Comparison of ENCODE assay signal across 7 cellular contexts in the genomic region with DNA sequence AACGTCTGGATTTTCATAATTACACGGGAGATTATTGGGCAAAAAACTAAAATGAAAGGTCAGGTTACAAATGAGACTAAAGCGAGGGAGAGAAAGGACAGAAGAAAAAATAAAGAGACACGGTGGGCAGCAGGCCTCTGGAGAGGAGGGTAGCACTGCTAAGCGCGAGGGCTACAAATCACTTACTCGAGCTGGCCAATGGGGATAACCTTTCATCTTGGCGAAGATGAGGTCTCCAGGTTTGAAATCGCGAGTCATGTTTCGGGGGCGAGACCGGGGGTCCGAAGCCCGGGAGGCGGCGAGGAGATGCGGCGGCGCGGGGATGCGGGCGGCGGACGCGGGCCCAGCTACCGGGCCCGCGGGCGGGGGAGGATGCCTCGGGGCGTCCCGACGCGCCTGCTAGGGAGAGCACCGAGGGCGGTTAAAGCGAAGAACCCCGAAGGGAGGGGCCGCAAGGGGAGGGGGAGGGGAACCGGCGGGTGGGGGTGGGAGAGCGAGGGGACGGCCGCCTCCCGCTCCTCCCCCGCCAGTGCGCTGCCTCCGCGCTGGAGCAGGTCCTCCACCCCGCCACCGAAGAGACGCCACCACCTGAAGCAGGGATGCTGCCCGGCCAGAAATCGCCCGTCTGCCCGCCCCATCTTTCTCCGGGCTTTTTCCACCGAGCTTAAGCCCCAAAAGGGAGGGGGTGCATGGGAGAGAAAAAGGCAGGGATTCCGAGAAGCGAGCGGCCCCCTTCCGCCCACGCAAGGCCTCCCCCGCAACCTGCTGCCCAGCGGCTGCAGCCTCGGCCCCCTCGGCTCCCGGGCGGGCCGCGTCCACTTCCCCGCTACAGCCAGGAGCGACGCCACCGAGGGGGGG. TPM values are rescaled to one million over a fixed set of nuclear protein-coding genes. Genes with fewer than 3 reads are reported as not detected.
A peak's percentile ranks its signal among the peaks of the same experiment; 100 is the strongest.
DNase-seq lines count a peak whose midpoint lies in the region; ATAC-seq, FAIRE-seq and TF ChIP-seq lines count a peak whose summit lies in the region.

No MANE protein-coding gene starts in this region.

- peak; percentile 58 for FAIRE-seq in endothelial cell of umbilical vein (lab: Jason Lieb, UNC)

- BruUV-seq in endothelial cell of umbilical vein (replicated peaks; lab: Mats Ljungman, UMichigan) = no TSS peak

- TF ChIP-seq POLR2A in GM18505 (IDR thresholded peaks at IDR 0.05; ENCODE audit: borderline replicate concordance, extremely low read depth, insufficient read depth, insufficient read length) = no peak
- no peak for TF ChIP-seq POLR2A in endothelial cell of umbilical vein (IDR thresholded peaks at IDR 0.05; ENCODE audit: low read depth, low read length)

- H2AFZ ChIP-seq in endothelial cell of umbilical vein (ENCODE audit: low read depth, low read length) = peak overlapping the region; percentile 98

- DNase-seq in NCI-H226 = peak; percentile 11
- DNase-seq in activated CD8-positive, alpha-beta memory T cell treated with anti-CD3 and anti-CD28 coated beads, Interleukin-2, amount 50 U/mL, for 4 hours = peak; percentile 66
- DNase-seq in endothelial cell of umbilical vein (ENCODE audit: low read depth, low spot score) = peak; percentile 36
- peak; percentile 21 for DNase-seq in myocyte (ENCODE audit: low read depth)
- DNase-seq in stimulated activated CD8-positive, alpha-beta memory T cell treated with anti-CD3 and anti-CD28 coated beads, Interleukin-7, amount 100 ng/mL, for 4 hours (ENCODE audit: low read depth in 2 of 2) = peak; percentile 42 to 61

- intact Hi-C loops in endothelial cell of umbilical vein (cut with micrococcal nuclease) = loop anchor here (2.0 to 5.0 kb wide), 3 partner anchors 15 to 203 kb away; partner anchors contain the start of gene TTC39B

- peak overlapping the region; percentile 98 for H3K9ac ChIP-seq in endothelial cell of umbilical vein (replicated peaks; ENCODE audit: extremely low read depth, insufficient read depth, low read length)

- POLR2A ChIA-PET in endothelial cell of umbilical vein (lab: Charles Lee) = interaction anchor here (0.6 to 3.2 kb wide), 2 partner anchors 43 to 1178 kb away, joined by 4 to 9 read pairs; partner anchors contain the start of gene CCDC171

- peaks cover 19% of the 10 kb centered on the region for H3K4me1 ChIP-seq in endothelial cell of umbilical vein (ENCODE audit: control insufficient read depth, extremely low read depth, insufficient read depth, low read length)

- no peaks in the 10 kb centered on the region for H3K27me3 ChIP-seq in endothelial cell of umbilical vein (ENCODE audit: control insufficient read depth in 2 of 2, insufficient read depth in 2 of 2, low read length in 2 of 2)

- H3K4me3 ChIP-seq in endothelial cell of umbilical vein (replicated peaks in 1 of 3; ENCODE audit: insufficient read depth in 1 of 3, low read depth in 1 of 3, low read length in 3 of 3) = peak overlapping the region; percentile 76 to 91 (median 77)

- peak; percentile 36 for ATAC-seq in GM18505 (IDR thresholded peaks at IDR 0.05; ENCODE audit: unreplicated experiment)
- ATAC-seq in HG02642 (IDR thresholded peaks at IDR 0.05; ENCODE audit: poor library complexity, unreplicated experiment) = peak; percentile 53

- H3K27ac ChIP-seq in endothelial cell of umbilical vein (ENCODE audit: insufficient read depth, low read depth, low read length) = peak overlapping the region; percentile 99

- H3K9me1 ChIP-seq in endothelial cell of umbilical vein (replicated peaks; ENCODE audit: control insufficient read depth, extremely low read depth, insufficient read depth, low read length) = no peaks in the 10 kb centered on the region

- CTCF ChIA-PET in endothelial cell of umbilical vein (lab: Charles Lee) = interaction anchor here (0.9 to 2.5 kb wide), 9 partner anchors 9 to 203 kb away, joined by 3 to 9 read pairs (median 4); partner anchors contain the start of genes CCDC171 and TTC39B

- no peaks in the 10 kb centered on the region for H3K9me3 ChIP-seq in endothelial cell of umbilical vein (replicated peaks; ENCODE audit: control insufficient read depth, insufficient read depth, low read length)

- peaks cover 0 to 16% of the 10 kb centered on the region in 2 experiments for H3K36me3 ChIP-seq in endothelial cell of umbilical vein (ENCODE audit: control insufficient read depth in 2 of 2, extremely low read depth in 1 of 2, insufficient read depth in 2 of 2, low read length in 2 of 2)

- no peaks in the 10 kb centered on the region for H4K20me1 ChIP-seq in endothelial cell of umbilical vein (replicated peaks; ENCODE audit: control insufficient read depth, extremely low read depth, insufficient read depth, low read length)

- dilution Hi-C loops in endothelial cell of umbilical vein (cut with MboI; ENCODE audit: extremely low pct_ligation_motif_present, low sequenced_read_pairs) = no loop called here

- TF ChIP-seq CTCF in endothelial cell of umbilical vein (IDR thresholded peaks at IDR 0.05; ENCODE audit: extremely low read depth in 1 of 2, insufficient read depth in 1 of 2, low read depth in 1 of 2, low read length in 2 of 2) = no peak

- H3K79me2 ChIP-seq in endothelial cell of umbilical vein (ENCODE audit: control insufficient read depth, insufficient read depth, low read length) = peaks cover 30% of the 10 kb centered on the region

- H3K4me2 ChIP-seq in endothelial cell of umbilical vein (ENCODE audit: insufficient read depth, low read length) = peak overlapping the region; percentile 99

TF ChIP-seq in endothelial cell of umbilical vein, 7 proteins besides CTCF, POLR2A, EP300 and RAD21:
- TF ChIP-seq, protein P1, sequence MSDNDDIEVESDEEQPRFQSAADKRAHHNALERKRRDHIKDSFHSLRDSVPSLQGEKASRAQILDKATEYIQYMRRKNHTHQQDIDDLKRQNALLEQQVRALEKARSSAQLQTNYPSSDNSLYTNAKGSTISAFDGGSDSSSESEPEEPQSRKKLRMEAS (IDR thresholded peaks at IDR 0.05; ENCODE audit: insufficient read depth, insufficient read length) = no peak
- TF ChIP-seq POLR2AphosphoS5 (IDR thresholded peaks at IDR 0.05; ENCODE audit: insufficient read depth, low read depth, low read length) = no peak

RNA-seq across cellular contexts. Expression of gene PSIP1, which starts 0.6 kb away (rescaled TPM):
- total RNA-seq in endothelial cell of umbilical vein = 69.5 and 76.7 TPM in 2 replicates
- 8.0 and 12.9 TPM in 2 replicates for polyA plus RNA-seq in endothelial cell of umbilical vein
- polyA plus RNA-seq in endothelial cell of umbilical vein (2011; cell fraction: cytosol; rRNA removed) = 24.1 and 26.7 TPM in 2 replicates
- polyA plus RNA-seq in endothelial cell of umbilical vein (2011; cell fraction: nucleus; rRNA removed) = 28.8 and 48.9 TPM in 2 replicates
- 53.5 and 80.5 TPM in 2 replicates for polyA plus RNA-seq in endothelial cell of umbilical vein (2012)
- 13.5 and 16.2 TPM in 2 replicates for polyA minus RNA-seq in endothelial cell of umbilical vein
- 36.9 TPM for polyA minus RNA-seq in endothelial cell of umbilical vein (2011; cell fraction: cytosol; rRNA and poly(A)+ RNA removed)
- polyA minus RNA-seq in endothelial cell of umbilical vein (2011; cell fraction: nucleus; rRNA and poly(A)+ RNA removed) = 33.6 and 34.7 TPM in 2 replicates
- total RNA-seq in myocyte = 12.8 and 15.9 TPM in 2 replicates
- polyA plus RNA-seq in myocyte (2012) = 12.4 TPM

RNA-seq across cellular contexts. Expression of gene CCDC171, which starts 42.7 kb away (rescaled TPM):
- total RNA-seq in endothelial cell of umbilical vein (1.4 and 1.6 TPM in 2 replicates), myocyte (1.1 and 1.5 TPM in 2 replicates)
- 0.19 and 0.58 TPM in 2 replicates for polyA plus RNA-seq in endothelial cell of umbilical vein
- polyA plus RNA-seq in endothelial cell of umbilical vein (2011; cell fraction: cytosol; rRNA removed) = 0.35 TPM in 2 replicates
- polyA plus RNA-seq in endothelial cell of umbilical vein (2011; cell fraction: nucleus; rRNA removed) = 1.1 and 2.3 TPM in 2 replicates
- 0.54 and 0.87 TPM in 2 replicates for polyA plus RNA-seq in endothelial cell of umbilical vein (2012)
- 1.4 and 3.4 TPM in 2 replicates for polyA minus RNA-seq in endothelial cell of umbilical vein
- polyA minus RNA-seq in endothelial cell of umbilical vein (2011; cell fraction: cytosol; rRNA and poly(A)+ RNA removed) = 1.2 TPM
- polyA minus RNA-seq in endothelial cell of umbilical vein (2011; cell fraction: nucleus; rRNA and poly(A)+ RNA removed) = 5.4 and 6.3 TPM in 2 replicates
- polyA plus RNA-seq in myocyte (2012) = 1.2 TPM

Comparison
In these comparisons a context has a peak if more than half of its experiments do, and no peak if none do; other contexts are left out.
1. Peak in every context shown above with its lines: DNase-seq, ATAC-seq, H3K4me3 ChIP-seq and H3K27ac ChIP-seq.
2. DNase-seq: peak in every context shown above with its lines; median percentile 66 in activated CD8-positive, alpha-beta memory T cell treated with anti-CD3 and anti-CD28 coated beads, Interleukin-2, amount 50 U/mL, for 4 hours; 52 in stimulated activated CD8-positive, alpha-beta memory T cell treated with anti-CD3 and anti-CD28 coated beads, Interleukin-7, amount 100 ng/mL, for 4 hours; 36 in endothelial cell of umbilical vein; 21 in myocyte; 11 in NCI-H226.